Comparison of ENCODE assay signal across 10 cellular contexts in genomic region chr9:35972093-35972492, GRCh38. TPM values are rescaled to one million over a fixed set of nuclear protein-coding genes. Genes with fewer than 3 reads are reported as not detected.
A peak's percentile ranks its signal among the peaks of the same experiment; 100 is the strongest.
DNase-seq lines count a peak whose midpoint lies in the region; TF ChIP-seq lines count a peak whose summit lies in the region.
"Had no signal": no experiment of that assay in that cellular context is flagged by ENCODE, and none has a peak within 500 bp of the region (broad histone marks: within the 10 kb centered on the region; RNA-seq: fewer than 3 reads in every experiment).

No MANE protein-coding gene starts in this region.

- 0 out of 2 replicates have a peak, but pooled peaks cover 8% of the 10 kb centered on the region for H3K4me1 Mint-ChIP-seq in HFFc6 (ENCODE audit: low read depth)

- H3K27me3 ChIP-seq in iPS DF 6.9 (ENCODE audit: control insufficient read depth, insufficient read depth, low read length) = no peaks in the 10 kb centered on the region; the same call in 1 of the 2 replicates

- no peaks in the 10 kb centered on the region for H3K9me3 ChIP-seq in iPS DF 6.9 (ENCODE audit: control insufficient read depth, insufficient read depth, low read length)

- H3K9me3 Mint-ChIP-seq in HFFc6 = peaks cover 27% of the 10 kb centered on the region

- no CpG with 5 or more reads among the region's 35 CpGs for WGBS in iPS DF 6.9 (ENCODE audit: insufficient coverage, insufficient read length)

- no peak for TF ChIP-seq CTCF in HFFc6 (IDR thresholded peaks at IDR 0.05)

- peaks cover 25% of the 10 kb centered on the region for H3K36me3 Mint-ChIP-seq in HFFc6 (ENCODE audit: low read depth)

- no peak for DNase-seq in HFFc6
- peak; percentile 11 for DNase-seq in activated effector memory CD4-positive, alpha-beta T cell treated with Interleukin-2 at 50 U/mL for 16 hours
- no peak for DNase-seq in iPS DF 6.9 (ENCODE audit: low read depth, low spot score)
- peak; percentile 25 to 40 for DNase-seq in stimulated activated CD4-positive, alpha-beta T cell treated with anti-CD3 and anti-CD28 coated beads, Interleukin-4, amount 100 ng/mL, for 4 hours
- DNase-seq in medulla oblongata (ENCODE audit: extremely low spot score) = no peak
- DNase-seq in NCI-H82 treated with DMSO at 0.1 percent for 48 hours (lab: John Stamatoyannopoulos, UW; ENCODE audit: unreplicated experiment) = no peak
- DNase-seq in NOMO-1 treated with DMSO at 0.1 percent for 48 hours (lab: John Stamatoyannopoulos, UW; ENCODE audit: unreplicated experiment) = no peak
- DNase-seq in pons (ENCODE audit: low spot score) = no peak
- DNase-seq: DND-41, NCI-H524 treated with DMSO at 0.1 percent for 48 hours had no signal

- H3K27ac ChIP-seq in iPS DF 6.9 (ENCODE audit: low read length) = no peak overlapping the region

- H3K4me1 ChIP-seq in iPS DF 6.9 (ENCODE audit: control insufficient read depth, insufficient read depth, low read length) = no peaks in the 10 kb centered on the region

- H3K4me3 ChIP-seq in iPS DF 6.9 (ENCODE audit: low read length) = peak overlapping the region; percentile 20; the same call in 1 of the 2 replicates

- no peaks in the 10 kb centered on the region for H3K36me3 ChIP-seq in iPS DF 6.9 (ENCODE audit: control insufficient read depth, insufficient read depth, low read length)

- H3K27ac Mint-ChIP-seq in HFFc6 = no peak overlapping the region

- peak overlapping the region; percentile 45; the same call in 1 of the 2 replicates for H3K4me3 Mint-ChIP-seq in HFFc6

- peaks cover 14% of the 10 kb centered on the region for H3K27me3 Mint-ChIP-seq in HFFc6 (ENCODE audit: insufficient read depth)

RNA-seq across cellular contexts. Expression of gene OR2S2, which starts 14.1 kb away (rescaled TPM):
- total RNA-seq in HFFc6 (2021; fragmentation: NEBNext Ultra II Directional; extraction: Animal tissue kit (Norgen Biotek cat#: 25700)) = not detected

Comparison
In these comparisons a context has a peak if more than half of its experiments do, and no peak if none do; other contexts are left out.
1. DNase-seq: peak in activated effector memory CD4-positive, alpha-beta T cell treated with Interleukin-2 at 50 U/mL for 16 hours (single experiment) and stimulated activated CD4-positive, alpha-beta T cell treated with anti-CD3 and anti-CD28 coated beads, Interleukin-4, amount 100 ng/mL, for 4 hours (2 of 2); none in HFFc6 (single experiment), iPS DF 6.9 (single experiment), medulla oblongata (single experiment), NCI-H82 treated with DMSO at 0.1 percent for 48 hours (single experiment), NOMO-1 treated with DMSO at 0.1 percent for 48 hours (single experiment) and pons (single experiment).